In the genomic region with DNA sequence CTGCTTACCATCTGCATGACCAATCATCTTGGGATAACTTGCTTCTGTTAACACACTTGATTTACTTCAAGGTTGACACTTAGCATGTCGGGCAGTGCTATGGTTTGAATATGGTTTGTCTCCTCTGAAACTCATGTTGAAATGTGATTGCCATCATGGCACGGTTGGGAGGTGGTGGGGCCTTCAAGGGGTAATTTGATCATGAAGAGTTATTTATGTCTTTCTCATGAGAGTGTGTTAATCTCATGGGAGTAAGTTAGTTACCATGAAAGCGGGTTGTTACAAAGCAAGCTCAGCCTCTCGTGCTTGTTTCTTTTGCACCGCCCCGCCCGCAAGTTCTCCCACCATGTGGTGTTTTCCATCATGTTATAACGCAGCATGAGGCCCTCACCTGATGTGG, we compare ENCODE assay signal across 16 cellular contexts.
DNase-seq lines count a peak whose midpoint lies in the region; ATAC-seq and TF ChIP-seq lines count a peak whose summit lies in the region.
"Had no signal": no experiment of that assay in that cellular context is flagged by ENCODE, and none has a peak within 500 bp of the region (broad histone marks: within the 10 kb centered on the region; RNA-seq: fewer than 3 reads in every experiment).

No MANE protein-coding gene starts in this region.

- 82 to 91% methylated on average over 7 to 8 of the region's 8 CpGs for WGBS in gastroesophageal sphincter (ENCODE audit: low coverage in 1 of 2), 2 donors

- peaks cover 7% of the 10 kb centered on the region for H3K9me3 ChIP-seq in BLaER1
- peaks cover 0 to 2% (median 0%) of the 10 kb centered on the region in 3 donors for H3K9me3 ChIP-seq in gastroesophageal sphincter
- H3K9me3 ChIP-seq: HAP-1 had no signal

- no peak overlapping the region for H3K27ac ChIP-seq in BLaER1
- H3K27ac ChIP-seq in gastroesophageal sphincter = no peak overlapping the region

- H3K36me3 Mint-ChIP-seq in nephron progenitor cell (ENCODE audit: low read depth) = peaks cover 19% of the 10 kb centered on the region
- H3K36me3 Mint-ChIP-seq: IgD-negative memory B cell had no signal

- peaks cover 16% of the 10 kb centered on the region for H3K4me1 Mint-ChIP-seq in nephron progenitor cell
- H3K4me1 Mint-ChIP-seq: IgD-negative memory B cell had no signal

- TF ChIP-seq EP300 in gastroesophageal sphincter (IDR thresholded peaks at IDR 0.05) = no peak

- H3K4me3 ChIP-seq in BLaER1 (no peak overlapping the region), gastroesophageal sphincter (no peak overlapping the region)
- H3K4me3 ChIP-seq: HAP-1 had no signal

- H4K20me1 ChIP-seq in BLaER1 = no peaks in the 10 kb centered on the region

- H3K27me3 Mint-ChIP-seq in nephron progenitor cell (ENCODE audit: low read depth, poor library complexity) = no peaks in the 10 kb centered on the region

- H3K36me3 ChIP-seq in BLaER1 (no peaks in the 10 kb centered on the region; the same call in 1 of the 2 replicates), gastroesophageal sphincter (no peaks in the 10 kb centered on the region)
- H3K36me3 ChIP-seq: HAP-1 had no signal

- ATAC-seq in gastroesophageal sphincter = no peak
- ATAC-seq in GM21381 (IDR thresholded peaks at IDR 0.05; ENCODE audit: unreplicated experiment) = no peak

- TF ChIP-seq CTCF in nephron progenitor cell (IDR thresholded peaks at IDR 0.05) (no peak), gastroesophageal sphincter (IDR thresholded peaks at IDR 0.05) (no peak)

- peak overlapping the region; percentile 11 for H3K4me2 ChIP-seq in BLaER1

- peaks cover 12% of the 10 kb centered on the region for H3K9me3 Mint-ChIP-seq in nephron progenitor cell

- no peak overlapping the region for H3K4me3 Mint-ChIP-seq in nephron progenitor cell
- H3K4me3 Mint-ChIP-seq: CD4-positive, alpha-beta T cell; IgD-negative memory B cell had no signal

- DNase-seq in NCI-H187 (lab: John Stamatoyannopoulos, UW) = peak; percentile 47 to 82
- DNase-seq in NCI-H2171 treated with DMSO at 0.1 percent for 48 hours (lab: John Stamatoyannopoulos, UW) = peak; percentile 64
- no peak for DNase-seq in nephron progenitor cell
- no peak for DNase-seq in stimulated activated CD4-positive, alpha-beta T cell treated with anti-CD3 and anti-CD28 coated beads, Interleukin-15, amount 100 ng/mL, for 24 hours
- DNase-seq: 8988T; AML-193; C1 segment of cervical spinal cord; Calu3; CD4-positive, alpha-beta T cell; DMS 273 treated with DMSO at 0.1 percent for 48 hours; GOT3 had no signal

- TF ChIP-seq POLR2A in gastroesophageal sphincter (IDR thresholded peaks at IDR 0.05) = no peak

- peak overlapping the region; percentile 6 for H3K27ac Mint-ChIP-seq in nephron progenitor cell
- H3K27ac Mint-ChIP-seq: CD4-positive, alpha-beta T cell; IgD-negative memory B cell had no signal

- peaks cover 9% of the 10 kb centered on the region for H3K4me1 ChIP-seq in BLaER1
- H3K4me1 ChIP-seq in gastroesophageal sphincter = no peaks in the 10 kb centered on the region
- H3K4me1 ChIP-seq: HAP-1 had no signal

- H3K27me3 ChIP-seq in BLaER1 (no peaks in the 10 kb centered on the region), gastroesophageal sphincter (no peaks in the 10 kb centered on the region)

- no peak overlapping the region for H3K9ac ChIP-seq in BLaER1

Comparison
In these comparisons a context has a peak if more than half of its experiments do, and no peak if none do; other contexts are left out.
1. DNase-seq: peak in NCI-H187 (2 of 2) and NCI-H2171 treated with DMSO at 0.1 percent for 48 hours (single experiment); none in nephron progenitor cell (single experiment) and stimulated activated CD4-positive, alpha-beta T cell treated with anti-CD3 and anti-CD28 coated beads, Interleukin-15, amount 100 ng/mL, for 24 hours (single experiment).